In the genomic region with DNA sequence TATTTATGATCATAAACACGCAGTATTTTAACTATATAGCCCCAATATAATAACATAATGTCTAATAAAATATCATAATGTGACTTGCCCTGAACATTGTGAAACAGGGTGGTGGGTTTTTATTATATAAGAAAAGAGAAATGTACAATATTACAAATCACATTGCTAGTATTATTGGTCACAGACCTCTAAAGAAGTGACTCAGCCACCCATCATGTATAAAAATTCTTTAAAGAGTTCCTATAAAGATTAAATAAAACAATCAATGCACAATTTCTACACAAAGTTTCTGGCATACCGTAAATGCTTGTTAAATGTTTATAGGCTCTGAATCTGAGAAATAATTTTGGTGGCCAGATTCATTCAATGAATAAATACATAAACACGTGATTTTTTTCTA, we compare ENCODE assay signal across 29 cellular contexts. TPM values are rescaled to one million over a fixed set of nuclear protein-coding genes. Genes with fewer than 3 reads are reported as not detected.
A peak's percentile ranks its signal among the peaks of the same experiment; 100 is the strongest.
DNase-seq lines count a peak whose midpoint lies in the region; ATAC-seq and TF ChIP-seq lines count a peak whose summit lies in the region.
"Had no signal": no experiment of that assay in that cellular context is flagged by ENCODE, and none has a peak within 500 bp of the region (broad histone marks: within the 10 kb centered on the region; RNA-seq: fewer than 3 reads in every experiment).

No MANE protein-coding gene starts in this region.

- H3K4me3 Mint-ChIP-seq in activated T-helper 1 cell treated with anti-CD3 and anti-CD28 coated beads, Interleukin-12 subunit alpha, Interleukin-12 subunit beta, Interleukin-2, Interleukin-4 antibody, amounts not matched to agents 30 ng/mL and 10 ng/mL and 1 ng/mL, durations not matched to agents 14 hours and 24 hours and 36 hours, result no peak overlapping the region
- H3K4me3 Mint-ChIP-seq: activated naive CD4-positive, alpha-beta T cell treated with anti-CD3 and anti-CD28 coated beads, Interleukin-2, amount 10 ng/mL, durations not matched to agents 7 days and 5 days; H9 had no signal

- H3K4me1 Mint-ChIP-seq in activated T-helper 1 cell treated with anti-CD3 and anti-CD28 coated beads, Interleukin-12 subunit alpha, Interleukin-12 subunit beta, Interleukin-2, Interleukin-4 antibody, amounts not matched to agents 30 ng/mL and 10 ng/mL and 1 ng/mL, durations not matched to agents 14 hours and 24 hours and 36 hours (ENCODE audit: low read depth), result no peaks in the 10 kb centered on the region
- H3K4me1 Mint-ChIP-seq: activated naive CD4-positive, alpha-beta T cell treated with anti-CD3 and anti-CD28 coated beads, Interleukin-2, amount 10 ng/mL, durations not matched to agents 7 days and 5 days had no signal

- no peaks in the 10 kb centered on the region for H3K27me3 Mint-ChIP-seq in activated T-helper 1 cell treated with anti-CD3 and anti-CD28 coated beads, Interleukin-12 subunit alpha, Interleukin-12 subunit beta, Interleukin-2, Interleukin-4 antibody, amounts not matched to agents 30 ng/mL and 10 ng/mL and 1 ng/mL, durations not matched to agents 14 hours and 24 hours and 36 hours (ENCODE audit: insufficient read depth)
- H3K27me3 Mint-ChIP-seq: activated naive CD4-positive, alpha-beta T cell treated with anti-CD3 and anti-CD28 coated beads, Interleukin-2, amount 10 ng/mL, durations not matched to agents 7 days and 5 days had no signal

- H3K9me3 Mint-ChIP-seq in activated T-helper 1 cell treated with anti-CD3 and anti-CD28 coated beads, Interleukin-12 subunit alpha, Interleukin-12 subunit beta, Interleukin-2, Interleukin-4 antibody, amounts not matched to agents 30 ng/mL and 10 ng/mL and 1 ng/mL, durations not matched to agents 14 hours and 24 hours and 36 hours, result no peaks in the 10 kb centered on the region
- H3K9me3 Mint-ChIP-seq: activated naive CD4-positive, alpha-beta T cell treated with anti-CD3 and anti-CD28 coated beads, Interleukin-2, amount 10 ng/mL, durations not matched to agents 7 days and 5 days; H9 had no signal

- peaks cover 49% of the 10 kb centered on the region for H3K4me1 ChIP-seq in neuron (ENCODE audit: insufficient read depth, low read length)
- H3K4me1 ChIP-seq: BLaER1, left lung, prostate gland, sigmoid colon had no signal

- DNase-seq in EH (ENCODE audit: low read depth), result peak; percentile 82
- peak; percentile 5 for DNase-seq in M059J (ENCODE audit: low read depth)
- DNase-seq in choroid plexus epithelial cell (ENCODE audit: low read depth), result peak; percentile 10
- DNase-seq in activated T-helper 1 cell treated with anti-CD3 and anti-CD28 coated beads, Interleukin-12 subunit alpha, Interleukin-12 subunit beta, Interleukin-2, Interleukin-4 antibody, amounts not matched to agents 30 ng/mL and 10 ng/mL and 1 ng/mL, durations not matched to agents 14 hours and 24 hours and 36 hours (ENCODE audit: low spot score), result no peak
- DNase-seq: ACHN; activated CD4-positive, alpha-beta T cell treated with anti-CD3 and anti-CD28 coated beads, Interleukin-2, amount 50 U/mL, for 48 hours; activated naive CD4-positive, alpha-beta T cell treated with anti-CD3 and anti-CD28 coated beads, Interleukin-2, amount 10 ng/mL, durations not matched to agents 7 days and 5 days; amniotic stem cell; cortex of kidney; DMS53; GF-D8; H9; left lung; mesendoderm; NCI-H1092; NCI-H2029; NCI-H226; sigmoid colon; stimulated activated naive CD4-positive, alpha-beta T cell treated with Interleukin-2 at 50 U/mL for 16 hours had no signal

- no peak for ATAC-seq in GM18861 (IDR thresholded peaks at IDR 0.05; ENCODE audit: unreplicated experiment)
- no peak for ATAC-seq in HG03378 (IDR thresholded peaks at IDR 0.05; ENCODE audit: unreplicated experiment)
- no peak for ATAC-seq in HG03354 (IDR thresholded peaks at IDR 0.05; ENCODE audit: poor library complexity, severe bottlenecking, unreplicated experiment)
- ATAC-seq: activated CD4-positive, CD25-positive, alpha-beta regulatory T cell treated with anti-CD3 and anti-CD28 coated beads, Interleukin-2, amount 50 U/mL, for 24 hours; left lung had no signal

- H3K4me3 ChIP-seq in choroid plexus epithelial cell (ENCODE audit: low read depth, low read length) (no peak overlapping the region), neuron (ENCODE audit: low read length) (peak overlapping the region; percentile 85)
- H3K4me3 ChIP-seq: BLaER1, esophagus muscularis mucosa, left lung, prostate gland, sigmoid colon, vagina had no signal

- no peaks in the 10 kb centered on the region for H3K36me3 Mint-ChIP-seq in activated T-helper 1 cell treated with anti-CD3 and anti-CD28 coated beads, Interleukin-12 subunit alpha, Interleukin-12 subunit beta, Interleukin-2, Interleukin-4 antibody, amounts not matched to agents 30 ng/mL and 10 ng/mL and 1 ng/mL, durations not matched to agents 14 hours and 24 hours and 36 hours (ENCODE audit: low read depth)
- H3K36me3 Mint-ChIP-seq: activated naive CD4-positive, alpha-beta T cell treated with anti-CD3 and anti-CD28 coated beads, Interleukin-2, amount 10 ng/mL, durations not matched to agents 7 days and 5 days had no signal

- H2AFZ ChIP-seq in neuron (ENCODE audit: low read depth, low read length), result peak overlapping the region; percentile 71

- H3K27me3 ChIP-seq in neuron (ENCODE audit: insufficient read depth, low read length), result no peaks in the 10 kb centered on the region
- H3K27me3 ChIP-seq: BLaER1, esophagus muscularis mucosa, left lung, sigmoid colon, vagina had no signal

- no peaks in the 10 kb centered on the region for H3K9me3 ChIP-seq in neuron (ENCODE audit: low read length)
- H3K9me3 ChIP-seq: BLaER1, esophagus muscularis mucosa, left lung, prostate gland, sigmoid colon, vagina had no signal

- intact Hi-C loops in activated T-helper 1 cell treated with anti-CD3 and anti-CD28 coated beads, Interleukin-12 subunit alpha, Interleukin-12 subunit beta, Interleukin-2, Interleukin-4 antibody, amounts not matched to agents 30 ng/mL and 10 ng/mL and 1 ng/mL, durations not matched to agents 14 hours and 24 hours and 36 hours (cut with micrococcal nuclease), result no loop called here

- H3K27ac Mint-ChIP-seq in activated T-helper 1 cell treated with anti-CD3 and anti-CD28 coated beads, Interleukin-12 subunit alpha, Interleukin-12 subunit beta, Interleukin-2, Interleukin-4 antibody, amounts not matched to agents 30 ng/mL and 10 ng/mL and 1 ng/mL, durations not matched to agents 14 hours and 24 hours and 36 hours, result no peak overlapping the region
- H3K27ac Mint-ChIP-seq: activated naive CD4-positive, alpha-beta T cell treated with anti-CD3 and anti-CD28 coated beads, Interleukin-2, amount 10 ng/mL, durations not matched to agents 7 days and 5 days; H9 had no signal

- H3K36me3 ChIP-seq in neuron (ENCODE audit: insufficient read depth, low read length), result peaks cover 2% of the 10 kb centered on the region
- H3K36me3 ChIP-seq: BLaER1, left lung, prostate gland had no signal

- no peak for TF ChIP-seq CTCF in choroid plexus epithelial cell (conservative IDR thresholded peaks at IDR 0.05; ENCODE audit: low read depth, low read length)

RNA-seq across cellular contexts. Expression of a gene that starts 28.9 kb away (rescaled TPM):
- 0.07 TPM in 1 of 2 replicates, not detected in the other for total RNA-seq in M059J (2014; rRNA removed; shearing (Covaris generic))
- total RNA-seq in activated T-helper 1 cell treated with anti-CD3 and anti-CD28 coated beads, Interleukin-12 subunit alpha, Interleukin-12 subunit beta, Interleukin-2, Interleukin-4 antibody, amounts not matched to agents 30 ng/mL and 10 ng/mL and 1 ng/mL, durations not matched to agents 14 hours and 24 hours and 36 hours, result not detected in 2 replicates
- total RNA-seq: H9; T-helper 1 cell treated with Interleukin-12 subunit alpha and Interleukin-12 subunit beta and Interleukin-4 antibody, amounts not matched to agents 30 ng/mL and 1 ng/mL, for 36 hours had no signal
